In the genomic region with DNA sequence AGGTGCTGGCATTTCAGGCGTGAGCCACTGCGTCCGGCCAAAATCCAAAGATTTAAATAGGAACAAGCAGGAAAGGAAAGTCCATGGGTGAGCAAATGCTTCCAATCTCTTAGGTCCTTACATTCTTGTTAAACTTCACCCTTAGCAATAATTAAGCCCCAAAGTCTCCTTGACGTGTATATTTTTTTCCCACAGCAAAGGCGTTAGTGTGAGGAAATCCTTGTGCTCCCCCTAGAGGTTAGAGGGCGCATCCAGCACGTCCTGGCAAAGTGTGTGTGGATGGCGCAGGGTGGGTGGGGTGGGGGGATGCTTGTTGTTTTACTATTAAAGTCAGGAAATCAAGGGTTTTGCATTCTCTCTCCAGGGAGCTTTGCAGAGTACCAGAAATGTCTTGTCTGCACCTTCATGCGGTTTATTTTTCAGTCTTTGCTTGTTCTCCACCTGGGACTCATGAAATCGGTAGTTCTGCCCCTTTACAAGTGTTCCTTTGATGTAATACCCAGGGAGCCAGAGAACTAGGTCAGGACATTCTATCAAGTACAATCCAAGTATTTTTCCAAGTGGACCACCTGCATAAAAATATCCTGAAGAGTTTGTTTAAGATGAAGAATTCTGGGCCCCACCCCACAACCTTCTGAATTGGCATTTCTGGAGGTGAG, we compare ENCODE assay signal across 8 cellular contexts. TPM values are rescaled to one million over a fixed set of nuclear protein-coding genes. Genes with fewer than 3 reads are reported as not detected.
DNase-seq lines count a peak whose midpoint lies in the region; ATAC-seq and TF ChIP-seq lines count a peak whose summit lies in the region.

No MANE protein-coding gene starts in this region.

- H3K27me3 ChIP-seq in right cardiac atrium (ENCODE audit: control insufficient read depth, insufficient read depth) (no peaks in the 10 kb centered on the region), sigmoid colon (no peaks in the 10 kb centered on the region)

- TF ChIP-seq CTCF in AG04449 (IDR thresholded peaks at IDR 0.05; ENCODE audit: insufficient read depth, low read length, missing control alignments) (peak; percentile 82), sigmoid colon (IDR thresholded peaks at IDR 0.05) (peak; percentile 25 to 88 (median 39))

- no peak for TF ChIP-seq POLR2A in sigmoid colon (IDR thresholded peaks at IDR 0.05)

- POLR2A ChIA-PET in AG04449 (lab: Yijun Ruan, JAX), result no interaction called here

- peak; percentile 64 for ATAC-seq in GM19023 (IDR thresholded peaks at IDR 0.05; ENCODE audit: unreplicated experiment)
- peak; percentile 90 to 93 for ATAC-seq in right cardiac atrium
- ATAC-seq in HG03442 (IDR thresholded peaks at IDR 0.05; ENCODE audit: unreplicated experiment), result no peak

- 20% methylated on average over 10 of the region's 10 CpGs for WGBS in right cardiac atrium
- WGBS in sigmoid colon, 2 donors, result 24 to 30% methylated on average over 10 of the region's 10 CpGs

- H3K4me1 ChIP-seq in right cardiac atrium (ENCODE audit: control insufficient read depth, insufficient read depth, low read length) (no peaks in the 10 kb centered on the region), sigmoid colon (peaks cover 0 to 4% (median 0%) of the 10 kb centered on the region in 4 donors)

- intact Hi-C loops in right cardiac atrium (cut with DNase I) (loop anchor here in 2 of 4 donors (5.0 kb wide), 2 partner anchors 75 to 155 kb away; no protein-coding TSS in a partner anchor), sigmoid colon (cut with DNase I) (loop anchor here (5.0 to 10.0 kb wide), 3 partner anchors 80 to 300 kb away; partner anchors contain the start of genes FAM228B, PFN4 and TP53I3)

- CTCF ChIA-PET in AG04449 (lab: Yijun Ruan, JAX), result interaction anchor here (0.6 to 2.1 kb wide), 9 partner anchors 9 to 558 kb away, joined by 3 to 6 read pairs (median 4); no protein-coding TSS in a partner anchor

- DNase-seq in AG04449 (ENCODE audit: low read depth, low spot score) (peak; percentile 4), NCI-H1092 treated with DMSO at 0.1 percent for 48 hours (lab: John Stamatoyannopoulos, UW) (peak; percentile 42), SW480 (ENCODE audit: low spot score) (peak; percentile 80), amniotic stem cell (lab: John Stamatoyannopoulos, UW) (peak; percentile 64), right cardiac atrium (peak; percentile 32 to 75 (median 65)), sigmoid colon (peak; percentile 74)

- H3K36me3 ChIP-seq in sigmoid colon, result no peaks in the 10 kb centered on the region

- H3K27ac ChIP-seq in right cardiac atrium (ENCODE audit: low read length) (no peak overlapping the region), sigmoid colon (no peak overlapping the region)

- H3K4me3 ChIP-seq in AG04449 (ENCODE audit: low read depth, low read length) (no peak overlapping the region), right cardiac atrium (ENCODE audit: low read length) (no peak overlapping the region), sigmoid colon (no peak overlapping the region)

- H3K9me3 ChIP-seq in right cardiac atrium (ENCODE audit: control insufficient read depth, low read length), result no peaks in the 10 kb centered on the region
- no peaks in the 10 kb centered on the region for H3K9me3 ChIP-seq in sigmoid colon

- no peak for TF ChIP-seq EP300 in sigmoid colon (IDR thresholded peaks at IDR 0.05)

RNA-seq across cellular contexts. Expression of gene ITSN2, which starts 22.2 kb away (rescaled TPM):
- total RNA-seq in right cardiac atrium (10 to 100 TPM; 44.4 to 58.9 (median 54.8) TPM), sigmoid colon (10 to 100 TPM; 56.0 to 73.6 (median 58.1) TPM)
- polyA plus RNA-seq in right cardiac atrium (22.8 TPM), sigmoid colon (10 to 100 TPM; 19.2 to 27.0 (median 19.7) TPM)

Comparison
In these comparisons a context has a peak if more than half of its experiments do, and no peak if none do; other contexts are left out.
1. DNase-seq: peak in every context shown above with its lines; median percentile 80 in SW480; 74 in sigmoid colon; 65 in right cardiac atrium; 64 in amniotic stem cell; 42 in NCI-H1092 treated with DMSO at 0.1 percent for 48 hours; 4 in AG04449.